Comparison of ENCODE assay signal across 9 cellular contexts in genomic region chrX:13692771-13693231, GRCh38. TPM values are rescaled to one million over a fixed set of nuclear protein-coding genes. Genes with fewer than 3 reads are reported as not detected.
A peak's percentile ranks its signal among the peaks of the same experiment; 100 is the strongest.
DNase-seq lines count a peak whose midpoint lies in the region; FAIRE-seq and TF ChIP-seq lines count a peak whose summit lies in the region.
"Had no signal": no experiment of that assay in that cellular context is flagged by ENCODE, and none has a peak within 500 bp of the region (broad histone marks: within the 10 kb centered on the region; RNA-seq: fewer than 3 reads in every experiment).

No MANE protein-coding gene starts in this region.

- no peak for FAIRE-seq in small intestine (lab: Jason Lieb, UNC)

- H3F3A ChIP-seq in OCI-LY1 (ENCODE audit: insufficient read depth, low read length), result no peaks in the 10 kb centered on the region

- intact Hi-C loops in esophagus muscularis mucosa (cut with DNase I), result no loop called here

- H3K9me3 ChIP-seq in OCI-LY1 (ENCODE audit: low read length) (no peaks in the 10 kb centered on the region), small intestine (ENCODE audit: control insufficient read depth, low read depth) (no peaks in the 10 kb centered on the region), esophagus muscularis mucosa (no peaks in the 10 kb centered on the region), SJCRH30 (replicated peaks) (no peaks in the 10 kb centered on the region)

- TF ChIP-seq CTCF in OCI-LY1 (IDR thresholded peaks at IDR 0.05; ENCODE audit: low read length) (no peak), epithelial cell of esophagus (IDR thresholded peaks at IDR 0.05; ENCODE audit: insufficient read depth, low read depth, low read length, missing control alignments) (no peak), esophagus muscularis mucosa (IDR thresholded peaks at IDR 0.05) (no peak)

- TF ChIP-seq EP300 in esophagus muscularis mucosa (IDR thresholded peaks at IDR 0.05), result no peak

- H2AFZ ChIP-seq in OCI-LY1 (ENCODE audit: low read length), result no peak overlapping the region

- H3K4me1 ChIP-seq in OCI-LY1 (ENCODE audit: insufficient read depth, low read length, severe bottlenecking) (peaks cover 68% of the 10 kb centered on the region), small intestine (ENCODE audit: control insufficient read depth in 2 of 2, insufficient read depth in 1 of 2, low read depth in 1 of 2, low read length in 1 of 2) (peaks cover 4 to 6% of the 10 kb centered on the region in 2 donors), esophagus muscularis mucosa (peaks cover 33 to 71% (median 64%) of the 10 kb centered on the region in 4 donors), SJCRH30 (peaks cover 29% of the 10 kb centered on the region)

- peak overlapping the region; percentile 57 for H3K4me2 ChIP-seq in OCI-LY1 (ENCODE audit: low read length)

- peak overlapping the region; percentile 42; the same call in 1 of the 2 replicates for H3K9ac ChIP-seq in OCI-LY1 (ENCODE audit: low read length)

- no peaks in the 10 kb centered on the region for H3K36me3 ChIP-seq in OCI-LY1 (ENCODE audit: insufficient read depth, low read length)
- no peaks in the 10 kb centered on the region for H3K36me3 ChIP-seq in small intestine (ENCODE audit: control insufficient read depth in 2 of 2, insufficient read depth in 2 of 2, low read length in 2 of 2)
- no peaks in the 10 kb centered on the region for H3K36me3 ChIP-seq in esophagus muscularis mucosa
- peaks cover 2% of the 10 kb centered on the region; the same call in 1 of the 2 replicates for H3K36me3 ChIP-seq in SJCRH30

- peak overlapping the region; percentile 79 for H3K27ac ChIP-seq in OCI-LY1 (ENCODE audit: low read depth, low read length, poor library complexity, severe bottlenecking)
- peak overlapping the region; percentile 29 to 65 for H3K27ac ChIP-seq in small intestine (ENCODE audit: low read depth in 1 of 2, low read length in 1 of 2)
- H3K27ac ChIP-seq in esophagus muscularis mucosa (replicated peaks in 1 of 4), result peak overlapping the region in 2 of 4 donors; percentile 2 to 33
- H3K27ac ChIP-seq in SJCRH30, result no peak overlapping the region

- no peaks in the 10 kb centered on the region for H3K9me2 ChIP-seq in OCI-LY1 (ENCODE audit: low read depth, low read length)

- TF ChIP-seq POLR2A in esophagus muscularis mucosa (IDR thresholded peaks at IDR 0.05; ENCODE audit: low read depth), result no peak

- H3K4me3 ChIP-seq in OCI-LY1 (ENCODE audit: low read depth, low read length, poor library complexity, severe bottlenecking), result peak overlapping the region; percentile 39
- peak overlapping the region; percentile 1 for H3K4me3 ChIP-seq in epithelial cell of esophagus (ENCODE audit: low read length)
- no peak overlapping the region for H3K4me3 ChIP-seq in small intestine (ENCODE audit: low read depth in 1 of 2, low read length in 2 of 2)
- H3K4me3 ChIP-seq in esophagus muscularis mucosa, result no peak overlapping the region
- H3K4me3 ChIP-seq in SJCRH30, result no peak overlapping the region

- peaks cover 69% of the 10 kb centered on the region for H3K79me2 ChIP-seq in OCI-LY1 (ENCODE audit: insufficient read depth, low read length)

- DNase-seq in NOMO-1 treated with DMSO at 0.1 percent for 48 hours (lab: John Stamatoyannopoulos, UW; ENCODE audit: unreplicated experiment), result peak; percentile 10
- no peak for DNase-seq in NOMO-1 treated with dmso at 0.1 percent for 144 hours (lab: John Stamatoyannopoulos, UW; ENCODE audit: unreplicated experiment)
- DNase-seq in epithelial cell of esophagus (ENCODE audit: low read depth), result no peak
- DNase-seq in small intestine, result no peak
- DNase-seq in medulla oblongata (ENCODE audit: extremely low spot score), result no peak
- DNase-seq in esophagus muscularis mucosa (ENCODE audit: extremely low spot score), result no peak
- no peak for DNase-seq in SJCRH30
- DNase-seq: KBM-7 had no signal

- no peaks in the 10 kb centered on the region for H4K20me1 ChIP-seq in OCI-LY1 (ENCODE audit: insufficient read depth, low read length)

- H3K27me3 ChIP-seq in OCI-LY1 (ENCODE audit: insufficient read depth, low read length) (no peaks in the 10 kb centered on the region), small intestine (ENCODE audit: control insufficient read depth in 2 of 2, insufficient read depth in 2 of 2, low read length in 2 of 2) (no peaks in the 10 kb centered on the region), esophagus muscularis mucosa (no peaks in the 10 kb centered on the region), SJCRH30 (no peaks in the 10 kb centered on the region)

- 38 to 63% (median 48%) methylated on average over 5 of the region's 5 CpGs for WGBS in small intestine, 3 donors
- 80% methylated on average over 5 of the region's 5 CpGs for WGBS in esophagus muscularis mucosa

RNA-seq across cellular contexts. Expression of gene RAB9A, which starts 3.9 kb away (rescaled TPM):
- 10 to 100 TPM; 16.5 to 32.4 (median 25.3) TPM for polyA plus RNA-seq in small intestine
- 10 to 100 TPM; 20.8 to 33.1 (median 25.4) TPM for total RNA-seq in esophagus muscularis mucosa
- 34.4 and 35.5 TPM in 2 replicates for total RNA-seq in SJCRH30 (2014; rRNA removed; shearing (Covaris generic))

RNA-seq across cellular contexts. Expression of gene TCEANC, which starts 39.9 kb away (rescaled TPM):
- 1 to 10 TPM; 1.4 to 2.2 (median 1.6) TPM for polyA plus RNA-seq in small intestine
- total RNA-seq in esophagus muscularis mucosa, result 1 to 10 TPM; 3.5 to 7.1 (median 4.0) TPM
- total RNA-seq in SJCRH30 (2014; rRNA removed; shearing (Covaris generic)), result 3.0 and 3.5 TPM in 2 replicates

RNA-seq across cellular contexts. Expression of gene TRAPPC2, which starts 41.6 kb away (rescaled TPM):
- 1 to 10 TPM; 6.4 to 7.8 (median 7.6) TPM for polyA plus RNA-seq in small intestine
- 10 to 100 TPM; 13.1 to 20.4 (median 15.2) TPM for total RNA-seq in esophagus muscularis mucosa
- 33.1 and 38.8 TPM in 2 replicates for total RNA-seq in SJCRH30 (2014; rRNA removed; shearing (Covaris generic))

RNA-seq across cellular contexts. Expression of gene OFD1, which starts 41.7 kb away (rescaled TPM):
- polyA plus RNA-seq in small intestine, result 10 to 100 TPM; 18.3 to 71.3 (median 70.0) TPM
- 10 to 100 TPM; 12.6 to 17.2 (median 14.8) TPM for total RNA-seq in esophagus muscularis mucosa
- total RNA-seq in SJCRH30 (2014; rRNA removed; shearing (Covaris generic)), result 23.8 and 28.4 TPM in 2 replicates

Comparison
In these comparisons a context has a peak if more than half of its experiments do, and no peak if none do; other contexts are left out.
1. H3K4me3 ChIP-seq: peak in OCI-LY1 (single experiment) and epithelial cell of esophagus (single experiment); none in small intestine (0 of 2), esophagus muscularis mucosa (0 of 4) and SJCRH30 (single experiment).